ENCODE assay signal across 14 cellular contexts in the genomic region with DNA sequence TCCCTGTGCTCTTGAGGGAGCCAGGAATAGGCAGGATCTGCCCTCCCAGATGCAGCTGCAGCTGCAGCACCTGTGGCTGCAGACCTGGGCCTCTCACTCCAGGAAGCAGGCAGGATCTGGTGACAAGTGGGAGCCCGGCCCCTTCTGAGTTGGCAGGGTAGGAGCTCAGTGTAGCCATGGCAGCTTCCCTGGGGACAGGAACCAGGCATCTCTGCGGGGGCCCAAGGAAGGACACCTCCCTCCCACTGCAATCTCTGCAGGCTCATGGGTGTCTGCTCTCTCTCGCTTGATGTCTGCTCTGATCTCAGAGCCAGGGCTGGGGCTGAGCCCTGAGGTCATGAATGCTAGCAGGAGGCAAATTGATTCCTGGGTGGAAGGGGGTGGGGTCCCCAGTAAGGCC.
"Had no signal": no experiment of that assay in that cellular context is flagged by ENCODE, and none has a peak within 500 bp of the region (broad histone marks: within the 10 kb centered on the region; RNA-seq: fewer than 3 reads in every experiment).

No MANE protein-coding gene starts in this region.

- H3K4me3 Mint-ChIP-seq: activated CD4-positive, alpha-beta memory T cell treated with anti-CD3 and anti-CD28 coated beads for 36 hours; activated naive CD8-positive, alpha-beta T cell treated with anti-CD3 and anti-CD28 coated beads for 36 hours; activated T-helper 17 cell treated with anti-CD3 and anti-CD28 coated beads, Interleukin-2, amount 50 U/mL, for 72 hours; T-helper 2 cell treated with Interferon-gamma antibody and Interleukin-4, amounts not matched to agents 5 μg/mL and 100 μg/mL, for 36 hours had no signal

- H3K4me1 Mint-ChIP-seq: activated naive CD8-positive, alpha-beta T cell treated with anti-CD3 and anti-CD28 coated beads for 36 hours; activated T-helper 17 cell treated with anti-CD3 and anti-CD28 coated beads, Interleukin-2, amount 50 U/mL, for 72 hours had no signal

- H3K27me3 Mint-ChIP-seq: activated CD4-positive, alpha-beta memory T cell treated with anti-CD3 and anti-CD28 coated beads for 36 hours; activated naive CD8-positive, alpha-beta T cell treated with anti-CD3 and anti-CD28 coated beads for 36 hours; activated T-helper 17 cell treated with anti-CD3 and anti-CD28 coated beads, Interleukin-2, amount 50 U/mL, for 72 hours; progenitor cell of endocrine pancreas had no signal

- H3K27ac Mint-ChIP-seq: activated CD4-positive, alpha-beta memory T cell treated with anti-CD3 and anti-CD28 coated beads for 36 hours; activated naive CD8-positive, alpha-beta T cell treated with anti-CD3 and anti-CD28 coated beads for 36 hours; activated T-helper 17 cell treated with anti-CD3 and anti-CD28 coated beads, Interleukin-2, amount 50 U/mL, for 72 hours; progenitor cell of endocrine pancreas; T-helper 2 cell treated with Interferon-gamma antibody and Interleukin-4, amounts not matched to agents 5 μg/mL and 100 μg/mL, for 36 hours had no signal

- H3K36me3 Mint-ChIP-seq: activated CD4-positive, alpha-beta memory T cell treated with anti-CD3 and anti-CD28 coated beads for 36 hours; activated naive CD8-positive, alpha-beta T cell treated with anti-CD3 and anti-CD28 coated beads for 36 hours had no signal

- ATAC-seq: activated T-helper 17 cell treated with anti-CD3 and anti-CD28 coated beads, Interleukin-2, amount 50 U/mL, for 72 hours; left lobe of liver had no signal

- H3K9me3 Mint-ChIP-seq: activated CD4-positive, alpha-beta memory T cell treated with anti-CD3 and anti-CD28 coated beads for 36 hours had no signal

- DNase-seq: activated CD4-positive, alpha-beta memory T cell treated with anti-CD3 and anti-CD28 coated beads for 36 hours; activated CD4-positive, alpha-beta T cell treated with anti-CD3 and anti-CD28 coated beads for 4 hours; activated naive CD4-positive, alpha-beta T cell; activated naive CD8-positive, alpha-beta T cell treated with anti-CD3 and anti-CD28 coated beads for 36 hours; activated T-cell treated with anti-CD3 and anti-CD28 coated beads, Interleukin-2, amount 50 U/mL, for 1 hour; amniotic stem cell; foreskin fibroblast; stimulated activated CD4-positive, alpha-beta T cell treated with anti-CD3 and anti-CD28 coated beads, Interleukin-2, amount 100 ng/mL, for 24 hours; stimulated activated naive CD4-positive, alpha-beta T cell treated with Interleukin-2 at 50 U/mL for 16 hours; thyroid gland had no signal
